Comparison of ENCODE assay signal across 1 cellular context in genomic region chr6:157379656-157380457, GRCh38.
A peak's percentile ranks its signal among the peaks of the same experiment; 100 is the strongest.
TF ChIP-seq lines count a peak whose summit lies in the region.

No MANE protein-coding gene starts in this region.

TF ChIP-seq in HEK293, 187 proteins besides CTCF, POLR2A, EP300 and RAD21 (continued from another document):
- TF ChIP-seq ZNF112 (tag by site-specific recombination; IDR thresholded peaks at IDR 0.05) (no peak), ZBTB48 (tag by site-specific recombination; IDR thresholded peaks at IDR 0.05) (peak; percentile 99), ZNF596 (tag by site-specific recombination; IDR thresholded peaks at IDR 0.05) (peak; percentile 30; the same call in 1 of the 2 replicates), PRDM10 (tag by site-specific recombination; IDR thresholded peaks at IDR 0.05) (peak; percentile 98), ZNF76 (tag by site-specific recombination; IDR thresholded peaks at IDR 0.05; ENCODE audit: borderline replicate concordance, low read depth) (peak; percentile 100), ELK4 (IDR thresholded peaks at IDR 0.05; ENCODE audit: borderline replicate concordance, low read depth, low read length) (no peak), PATZ1 (tag by site-specific recombination; IDR thresholded peaks at IDR 0.05) (peak; percentile 93), ZNF362 (tag by site-specific recombination; IDR thresholded peaks at IDR 0.05) (no peak), KLF1 (tag by site-specific recombination; IDR thresholded peaks at IDR 0.05) (peak; percentile 70; the same call in 1 of the 2 replicates), KLF16 (tag by site-specific recombination; IDR thresholded peaks at IDR 0.05) (peak; percentile 72), ZBTB8A (tag by site-specific recombination; IDR thresholded peaks at IDR 0.05) (peak; percentile 99), KLF8 (tag by site-specific recombination; IDR thresholded peaks at IDR 0.05) (peak; percentile 99), MYNN (tag by site-specific recombination; IDR thresholded peaks at IDR 0.05; ENCODE audit: borderline replicate concordance) (no peak), WT1 (tag by site-specific recombination; IDR thresholded peaks at IDR 0.05) (peak; percentile 18), ZEB2 (tag by site-specific recombination; IDR thresholded peaks at IDR 0.05) (peak; percentile 52; the same call in 1 of the 2 replicates), ZNF223 (tag by site-specific recombination; IDR thresholded peaks at IDR 0.05) (no peak), ZNF398 (tag by site-specific recombination; IDR thresholded peaks at IDR 0.05) (peak; percentile 57), KLF17 (tag by site-specific recombination; IDR thresholded peaks at IDR 0.05) (peak; percentile 10; the same call in 1 of the 2 replicates), ZNF341 (tag by site-specific recombination; IDR thresholded peaks at IDR 0.05; ENCODE audit: low read depth) (no peak), ZFHX2 (tag by site-specific recombination; conservative IDR thresholded peaks at IDR 0.05) (peak; percentile 93), ZNF391 (tag by site-specific recombination; IDR thresholded peaks at IDR 0.05; ENCODE audit: borderline replicate concordance, low read depth) (no peak), ZNF394 (tag by site-specific recombination; IDR thresholded peaks at IDR 0.05; ENCODE audit: borderline replicate concordance) (peak; percentile 79), SP3 (tag by site-specific recombination; IDR thresholded peaks at IDR 0.05) (peak; percentile 99), ZNF561 (tag by site-specific recombination; IDR thresholded peaks at IDR 0.05; ENCODE audit: borderline replicate concordance) (peak; percentile 73), ZBTB26 (tag by site-specific recombination; optimal IDR thresholded peaks at IDR 0.05) (peak; percentile 74), ZXDB (tag by site-specific recombination; IDR thresholded peaks at IDR 0.05) (peak; percentile 54; the same call in 1 of the 2 replicates), ZBTB20 (tag by site-specific recombination; IDR thresholded peaks at IDR 0.05) (peak; percentile 100), ZNF146 (tag by site-specific recombination; IDR thresholded peaks at IDR 0.05) (no peak), KLF9 (tag by site-specific recombination; IDR thresholded peaks at IDR 0.05; ENCODE audit: low read depth) (peak; percentile 91)
